8 cellular contexts compared by ENCODE assay signal in genomic region chr11:62841361-62842170, GRCh38. TPM values are rescaled to one million over a fixed set of nuclear protein-coding genes. Genes with fewer than 3 reads are reported as not detected.
A peak's percentile ranks its signal among the peaks of the same experiment; 100 is the strongest.
DNase-seq lines count a peak whose midpoint lies in the region; ATAC-seq lines count a peak whose summit lies in the region.

No MANE protein-coding gene starts in this region.

- in situ Hi-C loops in Caki2 (cut with HindIII; ENCODE audit: low pct_unique_long_range_greater_than_20kb, low sequenced_read_pairs): no loop called here

- no peaks in the 10 kb centered on the region for H3K27me3 Mint-ChIP-seq in activated CD8-positive, alpha-beta memory T cell treated with anti-CD3 and anti-CD28 coated beads, Interleukin-2, amount 10 ng/mL, durations not matched to agents 7 days and 5 days

- peak; percentile 48 for ATAC-seq in GM21360 (IDR thresholded peaks at IDR 0.05; ENCODE audit: unreplicated experiment)
- ATAC-seq in activated CD8-positive, alpha-beta memory T cell treated with anti-CD3 and anti-CD28 coated beads, Interleukin-2, amount 10 ng/mL, durations not matched to agents 7 days and 5 days: peak; percentile 70

- H3K4me3 Mint-ChIP-seq in activated CD8-positive, alpha-beta memory T cell treated with anti-CD3 and anti-CD28 coated beads, Interleukin-2, amount 10 ng/mL, durations not matched to agents 7 days and 5 days: no peak overlapping the region

- no peak overlapping the region for H3K27ac Mint-ChIP-seq in activated CD8-positive, alpha-beta memory T cell treated with anti-CD3 and anti-CD28 coated beads, Interleukin-2, amount 10 ng/mL, durations not matched to agents 7 days and 5 days

- peak; percentile 99 for DNase-seq in Caki2 (ENCODE audit: low read depth)
- DNase-seq in HT-29 (ENCODE audit: low spot score): peak; percentile 99
- peak; percentile 98 for DNase-seq in NOMO-1 treated with DMSO at 0.1 percent for 48 hours (lab: John Stamatoyannopoulos, UW; ENCODE audit: unreplicated experiment)
- peak; percentile 91 for DNase-seq in activated CD8-positive, alpha-beta memory T cell treated with anti-CD3 and anti-CD28 coated beads, Interleukin-2, amount 10 ng/mL, durations not matched to agents 7 days and 5 days
- DNase-seq in epidermal melanocyte (ENCODE audit: insufficient read length, low spot score): peak; percentile 92
- peak; percentile 98 for DNase-seq in midbrain (lab: John Stamatoyannopoulos, UW)
- DNase-seq in stimulated activated CD8-positive, alpha-beta memory T cell treated with anti-CD3 and anti-CD28 coated beads, Interleukin-4, amount 100 ng/mL, for 24 hours (ENCODE audit: low read depth): peak; percentile 55

- CTCF ChIA-PET in activated CD8-positive, alpha-beta memory T cell treated with anti-CD3 and anti-CD28 coated beads, Interleukin-2, amount 10 ng/mL, durations not matched to agents 7 days and 5 days (lab: Charles Lee): interaction anchor here (0.6 to 2.9 kb wide), 11 partner anchors 14 to 997 kb away, joined by 3 to 41 read pairs (median 4); partner anchors contain the start of genes HNRNPUL2, MARK2, SLC3A2 and TMEM179B

- H3K4me1 Mint-ChIP-seq in activated CD8-positive, alpha-beta memory T cell treated with anti-CD3 and anti-CD28 coated beads, Interleukin-2, amount 10 ng/mL, durations not matched to agents 7 days and 5 days: peaks cover 21% of the 10 kb centered on the region

- peaks cover 8% of the 10 kb centered on the region for H3K36me3 Mint-ChIP-seq in activated CD8-positive, alpha-beta memory T cell treated with anti-CD3 and anti-CD28 coated beads, Interleukin-2, amount 10 ng/mL, durations not matched to agents 7 days and 5 days

- H3K9me3 Mint-ChIP-seq in activated CD8-positive, alpha-beta memory T cell treated with anti-CD3 and anti-CD28 coated beads, Interleukin-2, amount 10 ng/mL, durations not matched to agents 7 days and 5 days (ENCODE audit: low read depth): no peaks in the 10 kb centered on the region

RNA-seq across cellular contexts. Expression of gene WDR74, which starts 2.2 kb away (rescaled TPM):
- total RNA-seq in Caki2 (2014; rRNA removed; shearing (Covaris generic); ENCODE audit: low replicate concordance): 82.0 and 102 TPM in 2 replicates
- total RNA-seq in HT-29 (2014; rRNA removed; shearing (Covaris generic)): 183 and 191 TPM in 2 replicates
- total RNA-seq in activated CD8-positive, alpha-beta memory T cell treated with anti-CD3 and anti-CD28 coated beads, Interleukin-2, amount 10 ng/mL, durations not matched to agents 7 days and 5 days: 10 to 100 TPM; 82.9 to 83.9 TPM

RNA-seq across cellular contexts. Expression of gene TEX54, which starts 8.9 kb away (rescaled TPM):
- not detected in 2 replicates for total RNA-seq in Caki2 (2014; rRNA removed; shearing (Covaris generic); ENCODE audit: low replicate concordance)
- 0.61 TPM in 1 of 2 replicates, not detected in the other for total RNA-seq in HT-29 (2014; rRNA removed; shearing (Covaris generic))
- total RNA-seq in activated CD8-positive, alpha-beta memory T cell treated with anti-CD3 and anti-CD28 coated beads, Interleukin-2, amount 10 ng/mL, durations not matched to agents 7 days and 5 days: not detected

RNA-seq across cellular contexts. Expression of gene STX5, which starts 9.7 kb away (rescaled TPM):
- 29.6 and 39.5 TPM in 2 replicates for total RNA-seq in Caki2 (2014; rRNA removed; shearing (Covaris generic); ENCODE audit: low replicate concordance)
- total RNA-seq in HT-29 (2014; rRNA removed; shearing (Covaris generic)): 64.6 and 80.6 TPM in 2 replicates
- total RNA-seq in activated CD8-positive, alpha-beta memory T cell treated with anti-CD3 and anti-CD28 coated beads, Interleukin-2, amount 10 ng/mL, durations not matched to agents 7 days and 5 days: 10 to 100 TPM; 30.8 to 38.4 TPM

RNA-seq across cellular contexts. Expression of gene NXF1, which starts 36.3 kb away (rescaled TPM):
- total RNA-seq in Caki2 (2014; rRNA removed; shearing (Covaris generic); ENCODE audit: low replicate concordance): 1.5 and 6.3 TPM in 2 replicates
- 24.4 and 31.7 TPM in 2 replicates for total RNA-seq in HT-29 (2014; rRNA removed; shearing (Covaris generic))
- 100 to 1,000 TPM in 1 of 2 experiments, 10 to 100 TPM in 1; 93.6 to 120 TPM for total RNA-seq in activated CD8-positive, alpha-beta memory T cell treated with anti-CD3 and anti-CD28 coated beads, Interleukin-2, amount 10 ng/mL, durations not matched to agents 7 days and 5 days

RNA-seq across cellular contexts. Expression of gene SLC3A2, which starts 39.1 kb away (rescaled TPM):
- 623 and 653 TPM in 2 replicates for total RNA-seq in Caki2 (2014; rRNA removed; shearing (Covaris generic); ENCODE audit: low replicate concordance)
- 418 and 438 TPM in 2 replicates for total RNA-seq in HT-29 (2014; rRNA removed; shearing (Covaris generic))
- total RNA-seq in activated CD8-positive, alpha-beta memory T cell treated with anti-CD3 and anti-CD28 coated beads, Interleukin-2, amount 10 ng/mL, durations not matched to agents 7 days and 5 days: 100 to 1,000 TPM; 213 to 259 TPM

Comparison
In these comparisons a context has a peak if more than half of its experiments do, and no peak if none do; other contexts are left out.
1. Peak in every context shown above with its lines: DNase-seq and ATAC-seq.